In the genomic region with DNA sequence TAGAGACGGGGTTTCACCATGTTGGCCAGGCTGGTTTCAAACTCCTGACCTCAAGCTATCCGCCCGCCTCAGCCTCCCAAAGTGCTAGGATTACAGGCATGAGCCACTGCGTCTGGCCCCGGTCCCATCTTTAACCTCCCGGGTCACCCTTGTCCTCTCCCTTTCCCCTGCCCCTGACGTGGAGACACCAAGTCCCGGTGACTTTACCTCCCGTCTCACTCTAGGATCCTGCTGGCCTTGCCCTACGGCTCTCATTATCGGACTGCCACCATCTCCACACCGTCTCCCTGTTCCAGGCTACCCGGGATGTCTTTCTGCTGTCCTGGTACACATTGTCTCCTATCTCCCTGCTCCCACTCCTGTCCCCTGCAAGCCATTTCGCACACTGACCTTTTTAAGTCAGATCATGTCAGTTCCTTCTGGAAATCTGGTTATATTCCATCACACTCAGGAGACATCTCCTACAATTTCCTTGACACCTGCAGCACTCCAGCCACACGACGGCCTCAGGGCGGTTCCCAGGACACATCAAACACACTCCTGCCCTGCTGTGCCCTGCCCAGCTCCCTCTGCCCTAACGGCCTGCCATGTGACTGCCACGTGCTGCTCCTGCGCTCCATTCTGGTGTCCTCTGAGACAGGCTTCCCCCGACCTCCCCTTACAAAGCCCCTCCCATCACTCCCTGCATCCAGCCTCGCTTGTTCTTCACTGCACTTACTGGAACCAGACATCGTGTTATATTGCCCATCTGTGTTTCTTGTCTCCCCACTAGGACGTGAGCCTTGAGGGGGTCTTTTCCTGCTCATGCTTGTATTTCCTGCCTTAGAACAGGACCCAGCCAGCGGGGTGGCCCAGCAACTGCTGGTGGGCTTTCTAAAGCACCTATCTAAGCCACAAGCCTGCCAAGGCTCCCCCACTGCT, we compare ENCODE assay signal across 9 cellular contexts. TPM values are rescaled to one million over a fixed set of nuclear protein-coding genes. Genes with fewer than 3 reads are reported as not detected.
DNase-seq lines count a peak whose midpoint lies in the region; ATAC-seq, FAIRE-seq and TF ChIP-seq lines count a peak whose summit lies in the region.
"Had no signal": no experiment of that assay in that cellular context is flagged by ENCODE, and none has a peak within 500 bp of the region (broad histone marks: within the 10 kb centered on the region; RNA-seq: fewer than 3 reads in every experiment).

No MANE protein-coding gene starts in this region.

- H3K36me3 ChIP-seq in CD8-positive, alpha-beta T cell (ENCODE audit: insufficient read depth, low read length), result no peaks in the 10 kb centered on the region
- H3K36me3 ChIP-seq in MG63 (no peaks in the 10 kb centered on the region), neuronal stem cell (replicated peaks in 1 of 2; ENCODE audit: control insufficient read depth in 2 of 2, insufficient read depth in 2 of 2, low read length in 2 of 2) (no peaks in the 10 kb centered on the region)

- H3K14ac ChIP-seq in neuronal stem cell (ENCODE audit: low read length), result peak overlapping the region; percentile 33

- no peaks in the 10 kb centered on the region for H3K9me3 ChIP-seq in CD8-positive, alpha-beta T cell (ENCODE audit: low read length)
- H3K9me3 ChIP-seq in MG63 (no peaks in the 10 kb centered on the region), neuronal stem cell (replicated peaks in 1 of 2; ENCODE audit: control insufficient read depth in 2 of 2, insufficient read depth in 1 of 2, low read depth in 1 of 2, low read length in 2 of 2) (peaks cover 0 to 2% of the 10 kb centered on the region in 2 donors)

- no peaks in the 10 kb centered on the region for H3K27me3 Mint-ChIP-seq in CD8-positive, alpha-beta T cell (ENCODE audit: low read depth)
- H3K27me3 Mint-ChIP-seq in effector memory CD8-positive, alpha-beta T cell, result peaks cover 0 to 7% of the 10 kb centered on the region in 2 donors

- H3K4me3 Mint-ChIP-seq in CD8-positive, alpha-beta T cell, result peak overlapping the region; percentile 73
- peak overlapping the region; percentile 66 to 79 for H3K4me3 Mint-ChIP-seq in effector memory CD8-positive, alpha-beta T cell

- no peak overlapping the region for H3K4me2 ChIP-seq in neuronal stem cell (ENCODE audit: insufficient read depth, low read length, poor library complexity, severe bottlenecking)

- no peak overlapping the region for H2BK5ac ChIP-seq in neuronal stem cell (ENCODE audit: low read length)

- no peaks in the 10 kb centered on the region for H3K9me3 Mint-ChIP-seq in CD8-positive, alpha-beta T cell
- no peaks in the 10 kb centered on the region for H3K9me3 Mint-ChIP-seq in effector memory CD8-positive, alpha-beta T cell
- H3K9me3 Mint-ChIP-seq: brain had no signal

- H2BK15ac ChIP-seq in neuronal stem cell (ENCODE audit: low read length), result peak overlapping the region; percentile 50

- H2BK12ac ChIP-seq in neuronal stem cell (ENCODE audit: low read length), result peak overlapping the region; percentile 36

- peaks cover 5% of the 10 kb centered on the region for H3K4me1 ChIP-seq in CD8-positive, alpha-beta T cell (ENCODE audit: insufficient read depth, low read length)
- H3K4me1 ChIP-seq in neuronal stem cell (ENCODE audit: control insufficient read depth in 2 of 2, insufficient read depth in 1 of 2, low read depth in 1 of 2, low read length in 2 of 2), result peaks cover 0 to 2% of the 10 kb centered on the region in 2 donors

- no peak for ATAC-seq in CD8-positive, alpha-beta T cell
- no peak for ATAC-seq in effector memory CD8-positive, alpha-beta T cell (replicated peaks)

- no peaks in the 10 kb centered on the region for H3K27me3 ChIP-seq in CD8-positive, alpha-beta T cell (ENCODE audit: insufficient read depth, low read length)
- H3K27me3 ChIP-seq in MG63 (no peaks in the 10 kb centered on the region), neuronal stem cell (ENCODE audit: control insufficient read depth in 3 of 3, insufficient read depth in 3 of 3, low read depth in 1 of 3, low read length in 3 of 3) (peaks cover 0 to 2% (median 0%) of the 10 kb centered on the region in 3 experiments)

- no peak overlapping the region for H2BK120ac ChIP-seq in neuronal stem cell (ENCODE audit: low read depth, low read length)

- H3K9ac ChIP-seq in neuronal stem cell (ENCODE audit: low read depth, low read length, poor library complexity), result no peak overlapping the region

- no peak overlapping the region for H3K27ac ChIP-seq in CD8-positive, alpha-beta T cell (ENCODE audit: low read depth, low read length)
- no peak overlapping the region for H3K27ac ChIP-seq in neuronal stem cell (replicated peaks; ENCODE audit: low read length)

- peak overlapping the region; percentile 33 for H2AK5ac ChIP-seq in neuronal stem cell (ENCODE audit: low read depth, low read length)

- CTCF ChIA-PET in CD8-positive, alpha-beta T cell (lab: Charles Lee), result interaction anchor here (0.6 to 3.8 kb wide), 11 partner anchors 9 to 109 kb away, joined by 3 to 15 read pairs (median 4); no protein-coding TSS in a partner anchor

- H3K18ac ChIP-seq in neuronal stem cell (ENCODE audit: low read length), result peak overlapping the region; percentile 46

- H4K8ac ChIP-seq in neuronal stem cell (ENCODE audit: low read depth, low read length), result no peak overlapping the region

- no peak for DNase-seq in CD8-positive, alpha-beta T cell
- DNase-seq in MG63 (no peak), neuronal stem cell (ENCODE audit: low spot score) (no peak), GM20000 (ENCODE audit: low spot score) (no peak), 8988T (no peak), frontal cortex (ENCODE audit: low spot score in 2 of 2) (no peak)
- DNase-seq in effector memory CD8-positive, alpha-beta T cell, result no peak
- DNase-seq in NK-92 treated with Interleukin-12 subunit alpha and Interleukin-12 subunit beta, amount 100 ng/mL, for 24 hours (lab: John Stamatoyannopoulos, UW), result no peak

- no peak overlapping the region for H3K4ac ChIP-seq in neuronal stem cell (ENCODE audit: low read length)

- intact Hi-C loops in CD8-positive, alpha-beta T cell (cut with DNase I, micrococcal nuclease), result loop anchor here (5.0 to 10.0 kb wide), 2 partner anchors 103 to 520 kb away; no protein-coding TSS in a partner anchor

- POLR2A ChIA-PET in CD8-positive, alpha-beta T cell (lab: Charles Lee), result no interaction called here

- no peaks in the 10 kb centered on the region for H3K36me3 Mint-ChIP-seq in CD8-positive, alpha-beta T cell
- H3K36me3 Mint-ChIP-seq in effector memory CD8-positive, alpha-beta T cell (ENCODE audit: insufficient read depth), result peaks cover 8% of the 10 kb centered on the region
- H3K36me3 Mint-ChIP-seq: brain had no signal

- H3K4me1 Mint-ChIP-seq in CD8-positive, alpha-beta T cell (ENCODE audit: low read depth), result peaks cover 10% of the 10 kb centered on the region
- peaks cover 18 to 22% of the 10 kb centered on the region in 2 donors for H3K4me1 Mint-ChIP-seq in effector memory CD8-positive, alpha-beta T cell (ENCODE audit: low read depth in 2 of 2)

- H2AFZ ChIP-seq in neuronal stem cell (ENCODE audit: low read length), result peak overlapping the region; percentile 95

- H3K27ac Mint-ChIP-seq in CD8-positive, alpha-beta T cell, result no peak overlapping the region
- peak overlapping the region; percentile 15 to 49 for H3K27ac Mint-ChIP-seq in effector memory CD8-positive, alpha-beta T cell

- H3K23ac ChIP-seq in neuronal stem cell (ENCODE audit: low read depth, low read length, poor library complexity), result no peak overlapping the region

- no CpG with 5 or more reads among the region's 25 CpGs for WGBS in neuronal stem cell (ENCODE audit: extremely low coverage in 2 of 2, insufficient read length in 2 of 2, insufficient replicate concordance in 1 of 2), 2 donors

- FAIRE-seq in frontal cortex (lab: Jason Lieb, UNC), result no peak

- no peak for TF ChIP-seq CTCF in CD8-positive, alpha-beta T cell (IDR thresholded peaks at IDR 0.05)
- no peak for TF ChIP-seq CTCF in GM20000 (IDR thresholded peaks at IDR 0.05; ENCODE audit: extremely low read depth, missing control alignments)

- H4K91ac ChIP-seq in neuronal stem cell (ENCODE audit: low read depth, low read length, poor library complexity), result no peak overlapping the region

- H3K79me1 ChIP-seq in neuronal stem cell (ENCODE audit: low read depth, low read length), result no peaks in the 10 kb centered on the region

- H3K4me3 ChIP-seq in CD8-positive, alpha-beta T cell (ENCODE audit: low read depth, low read length), result no peak overlapping the region
- H3K4me3 ChIP-seq in MG63 (peak overlapping the region; percentile 22; the same call in 1 of the 2 replicates), neuronal stem cell (ENCODE audit: low read length in 2 of 2) (no peak overlapping the region)

RNA-seq across cellular contexts. Expression of a gene that starts 32.7 kb away (rescaled TPM):
- not detected for total RNA-seq in CD8-positive, alpha-beta T cell
- 0.82 TPM in 1 of 2 replicates, not detected in the other for total RNA-seq in MG63 (2014; rRNA removed; shearing (Covaris generic); ENCODE audit: low replicate concordance)
- polyA plus RNA-seq in neuronal stem cell (2013, experiment 1 of 2), result 0.89 TPM
- polyA plus RNA-seq in neuronal stem cell (2013, experiment 2 of 2), result 0.71 TPM
- total RNA-seq in frontal cortex, result 1.2 TPM
